Comparison of ENCODE assay signal across 9 cellular contexts in genomic region chr4:5712517-5712916, GRCh38. TPM values are rescaled to one million over a fixed set of nuclear protein-coding genes. Genes with fewer than 3 reads are reported as not detected.
A peak's percentile ranks its signal among the peaks of the same experiment; 100 is the strongest.
DNase-seq lines count a peak whose midpoint lies in the region; ATAC-seq, FAIRE-seq and TF ChIP-seq lines count a peak whose summit lies in the region.
"Had no signal": no experiment of that assay in that cellular context is flagged by ENCODE, and none has a peak within 500 bp of the region (broad histone marks: within the 10 kb centered on the region; RNA-seq: fewer than 3 reads in every experiment).

No MANE protein-coding gene starts in this region.

- H4K20me1 ChIP-seq in PC-9 (ENCODE audit: insufficient read depth) = no peaks in the 10 kb centered on the region

- WGBS in mesenchymal stem cell = 92% methylated on average over 7 of the region's 7 CpGs

- no peak overlapping the region for H3K18ac ChIP-seq in mesenchymal stem cell (ENCODE audit: low read depth in 1 of 2, low read length in 2 of 2)

- no peak for FAIRE-seq in H54 (lab: Jason Lieb, UNC)

- H3K14ac ChIP-seq in mesenchymal stem cell (ENCODE audit: low read length in 2 of 2) = no peak overlapping the region

- H3K4me1 ChIP-seq in mesenchymal stem cell (ENCODE audit: control insufficient read depth, insufficient read depth, low read depth, low read length) = peaks cover 41% of the 10 kb centered on the region
- H3K4me1 ChIP-seq in PC-9 (replicated peaks; ENCODE audit: insufficient read depth) = 0 out of 2 replicates have a peak, but pooled peaks cover 3% of the 10 kb centered on the region

- no peak overlapping the region for H2BK5ac ChIP-seq in mesenchymal stem cell (ENCODE audit: low read depth, low read length, poor library complexity, severe bottlenecking)

- TF ChIP-seq CTCF in PC-9 (conservative IDR thresholded peaks at IDR 0.05) = no peak

- peaks cover 11% of the 10 kb centered on the region for H3K9me3 Mint-ChIP-seq in activated T-cell treated with anti-CD3 and anti-CD28 coated beads, Interleukin-2, amount 50 U/mL, for 4 hours

- H3K79me1 ChIP-seq in mesenchymal stem cell (replicated peaks; ENCODE audit: low read length, poor library complexity, severe bottlenecking) = peaks cover 15% of the 10 kb centered on the region

- H3K36me3 ChIP-seq in mesenchymal stem cell (ENCODE audit: control insufficient read depth in 1 of 2, insufficient read depth in 2 of 2, low read depth in 1 of 2, low read length in 2 of 2) (peaks cover 0 to 33% of the 10 kb centered on the region in 2 experiments), PC-9 (ENCODE audit: low read depth) (no peaks in the 10 kb centered on the region)

- BruUV-seq in PC-9 (replicated peaks; lab: Mats Ljungman, UMichigan) = no TSS peak

- no peak overlapping the region for H2BK12ac ChIP-seq in mesenchymal stem cell (ENCODE audit: low read length in 2 of 2)

- no peaks in the 10 kb centered on the region for H3K36me3 Mint-ChIP-seq in activated T-cell treated with anti-CD3 and anti-CD28 coated beads, Interleukin-2, amount 50 U/mL, for 4 hours (ENCODE audit: insufficient read depth)

- H3K27me3 Mint-ChIP-seq in activated T-cell treated with anti-CD3 and anti-CD28 coated beads, Interleukin-2, amount 50 U/mL, for 4 hours (ENCODE audit: low read depth) = peaks cover 37% of the 10 kb centered on the region

- 0 out of 2 replicates have a peak, but pooled peaks cover 6% of the 10 kb centered on the region for H3K79me2 ChIP-seq in PC-9 (ENCODE audit: low read depth)

- POLR2A ChIA-PET in PC-9 (lab: Charles Lee; ENCODE audit: unreplicated experiment) = no interaction called here

- H3K9me3 ChIP-seq in mesenchymal stem cell (ENCODE audit: control insufficient read depth, low read length) (peaks cover 7% of the 10 kb centered on the region), PC-9 (ENCODE audit: insufficient read depth, low read depth) (no peaks in the 10 kb centered on the region)

- H3K4me3 Mint-ChIP-seq in activated T-cell treated with anti-CD3 and anti-CD28 coated beads, Interleukin-2, amount 50 U/mL, for 4 hours = peak overlapping the region; percentile 66

- peak overlapping the region; percentile 91 for H3K9ac ChIP-seq in mesenchymal stem cell (ENCODE audit: low read length)

- H3K4me2 ChIP-seq in mesenchymal stem cell (ENCODE audit: low read length, poor library complexity, severe bottlenecking) (peak overlapping the region; percentile 64), PC-9 (no peak overlapping the region)

- H4K91ac ChIP-seq in mesenchymal stem cell (ENCODE audit: low read length) = no peak overlapping the region

- H4K8ac ChIP-seq in mesenchymal stem cell (ENCODE audit: low read length) = no peak overlapping the region

- no peak overlapping the region for H2BK120ac ChIP-seq in mesenchymal stem cell (ENCODE audit: low read depth, low read length)

- H3K4me3 ChIP-seq in mesenchymal stem cell (ENCODE audit: insufficient read depth in 1 of 2, low read depth in 1 of 2, low read length in 2 of 2) (peak overlapping the region in 1 of 2 experiments; percentile 88), PC-9 (no peak overlapping the region)

- H3K27ac ChIP-seq in mesenchymal stem cell (ENCODE audit: low read length, poor library complexity, severe bottlenecking) (peak overlapping the region; percentile 4), PC-9 (no peak overlapping the region), caudate nucleus (ENCODE audit: low read depth, low read length) (no peak overlapping the region)

- H3K27me3 ChIP-seq in mesenchymal stem cell (ENCODE audit: control insufficient read depth in 1 of 2, insufficient read depth in 1 of 2, low read length in 2 of 2) (no peaks in the 10 kb centered on the region), PC-9 (ENCODE audit: insufficient read depth, low read depth) (no peaks in the 10 kb centered on the region)

- H2AK5ac ChIP-seq in mesenchymal stem cell (ENCODE audit: low read length, severe bottlenecking) = no peak overlapping the region

- peaks cover 3% of the 10 kb centered on the region; the same call in 1 of the 2 replicates for H3F3A ChIP-seq in PC-9 (ENCODE audit: insufficient read depth, low read depth)

- no peak for TF ChIP-seq POLR2A in H54 (IDR thresholded peaks at IDR 0.05; ENCODE audit: low read depth, low read length)

- H3K9me2 ChIP-seq in PC-9 (ENCODE audit: insufficient read depth) = no peaks in the 10 kb centered on the region

- no peak overlapping the region for H3K4ac ChIP-seq in mesenchymal stem cell (ENCODE audit: low read depth in 1 of 2, low read length in 2 of 2)

- CTCF ChIA-PET in PC-9 (lab: Charles Lee) = no interaction called here

- peak; percentile 64 to 68 for ATAC-seq in activated T-cell treated with anti-CD3 and anti-CD28 coated beads, Interleukin-2, amount 50 U/mL, for 4 hours
- no peak for ATAC-seq in GM21529 (IDR thresholded peaks at IDR 0.05; ENCODE audit: unreplicated experiment)

- no peak overlapping the region for H3K23ac ChIP-seq in mesenchymal stem cell (ENCODE audit: low read length in 2 of 2)

- H3K4me1 Mint-ChIP-seq in activated T-cell treated with anti-CD3 and anti-CD28 coated beads, Interleukin-2, amount 50 U/mL, for 4 hours (ENCODE audit: low read depth) = peaks cover 4% of the 10 kb centered on the region

- no peak overlapping the region for H2AFZ ChIP-seq in mesenchymal stem cell (ENCODE audit: low read depth, low read length)
- H2AFZ ChIP-seq in PC-9 = no peak overlapping the region

- intact Hi-C loops in PC-9 (cut with micrococcal nuclease; ENCODE audit: unreplicated experiment) = loop anchor here (5.0 kb wide), 1 partner anchor 35 kb away; no protein-coding TSS in a partner anchor

- DNase-seq in ELR (ENCODE audit: low read depth) = peak; percentile 96
- DNase-seq in H54 (ENCODE audit: insufficient read length, low spot score) = peak; percentile 25
- no peak for DNase-seq in activated T-cell treated with anti-CD3 and anti-CD28 coated beads, Interleukin-2, amount 50 U/mL, for 4 hours
- DNase-seq in mesenchymal stem cell = peak; percentile 67
- no peak for DNase-seq in SIG-M5 (lab: John Stamatoyannopoulos, UW)
- DNase-seq in PC-9 = no peak
- no peak for DNase-seq in caudate nucleus (lab: John Stamatoyannopoulos, UW)
- DNase-seq: NK-92 treated with Interleukin-12 subunit alpha and Interleukin-12 subunit beta, amount 100 ng/mL, for 24 hours had no signal

- H2BK15ac ChIP-seq in mesenchymal stem cell (ENCODE audit: low read depth, poor library complexity, severe bottlenecking) = no peak overlapping the region

RNA-seq across cellular contexts. Expression of gene EVC, which starts 1.5 kb away (rescaled TPM):
- 1 to 10 TPM; 1.1 to 3.0 (median 1.4) TPM for total RNA-seq in activated T-cell treated with anti-CD3 and anti-CD28 coated beads, Interleukin-2, amount 50 U/mL, for 4 hours
- polyA plus RNA-seq in mesenchymal stem cell (2013, experiment 1 of 2) = 14.1 TPM
- 13.4 TPM for polyA plus RNA-seq in mesenchymal stem cell (2013, experiment 2 of 2)
- 14.0 and 15.5 TPM in 2 replicates for total RNA-seq in PC-9 (2021)

RNA-seq across cellular contexts. Expression of gene EVC2, which starts 4.2 kb away (rescaled TPM):
- total RNA-seq in activated T-cell treated with anti-CD3 and anti-CD28 coated beads, Interleukin-2, amount 50 U/mL, for 4 hours = under 1 TPM; 0.63 to 0.78 (median 0.76) TPM
- 2.5 TPM for polyA plus RNA-seq in mesenchymal stem cell (2013, experiment 1 of 2)
- polyA plus RNA-seq in mesenchymal stem cell (2013, experiment 2 of 2) = 2.3 TPM
- total RNA-seq in PC-9 (2021) = 1.4 and 1.7 TPM in 2 replicates

Comparison
In these comparisons a context has a peak if more than half of its experiments do, and no peak if none do; other contexts are left out.
1. DNase-seq: peak in ELR (single experiment), H54 (single experiment) and mesenchymal stem cell (single experiment); none in activated T-cell treated with anti-CD3 and anti-CD28 coated beads, Interleukin-2, amount 50 U/mL, for 4 hours (single experiment), SIG-M5 (single experiment), PC-9 (0 of 2) and caudate nucleus (0 of 61).